Comparison of ENCODE assay signal across 1 cellular context in genomic region chr14:72444701-72445100, GRCh38.
TF ChIP-seq lines count a peak whose summit lies in the region.

No MANE protein-coding gene starts in this region.

TF ChIP-seq in GM12878, 131 proteins besides CTCF, POLR2A, EP300 and RAD21:
- no peak for TF ChIP-seq BHLHE40 (IDR thresholded peaks at IDR 0.05; ENCODE audit: borderline replicate concordance in 1 of 2, low read depth in 2 of 2, low read length in 1 of 2)
- no peak for TF ChIP-seq MYC (IDR thresholded peaks at IDR 0.05; ENCODE audit: insufficient read depth, insufficient read length, insufficient replicate concordance, low read length, severe bottlenecking)
- no peak for TF ChIP-seq IRF5 (IDR thresholded peaks at IDR 0.05; ENCODE audit: borderline replicate concordance)
